ENCODE assay signal across 15 cellular contexts in genomic region chr2:170314744-170315447, GRCh38.
"Had no signal": no experiment of that assay in that cellular context is flagged by ENCODE, and none has a peak within 500 bp of the region (broad histone marks: within the 10 kb centered on the region; RNA-seq: fewer than 3 reads in every experiment).

No MANE protein-coding gene starts in this region.

- H3K36me3 ChIP-seq: ascending aorta, ovary, spleen had no signal

- H3K4me1 ChIP-seq: ascending aorta, spleen had no signal

- H3K9me3 ChIP-seq: ascending aorta, ovary had no signal

- H3K4me3 ChIP-seq: ascending aorta, ovary, spleen had no signal

- DNase-seq: activated B cell treated with CpG ODN at 0.5 μM for 24 hours; activated CD4-positive, alpha-beta T cell treated with anti-CD3 and anti-CD28 coated beads, Interleukin-2, amount 10 ng/mL, durations not matched to agents 24 days and 14 days; activated naive CD4-positive, alpha-beta T cell treated with Interleukin-2 at 50 U/mL for 16 hours; activated naive CD8-positive, alpha-beta T cell treated with anti-CD3 and anti-CD28 coated beads, Interleukin-2, amount 50 U/mL, for 24 hours; central memory CD4-positive, alpha-beta T cell; effector memory CD4-positive, alpha-beta T cell; glutamatergic neuron; immature natural killer cell; mesenchymal stem cell; ovary; retina; spleen; stimulated activated CD4-positive, alpha-beta T cell treated with anti-CD3 and anti-CD28 coated beads, Interleukin-1b, Interleukin-23, amount 100 ng/mL, for 48 hours; stimulated activated naive B cell treated with anti-CD40 and anti-IgM and Interleukin-4, amounts not matched to agents 10 μg/mL and 1 μg/mL and 100 μg/mL, for 72 hours had no signal

- ATAC-seq: activated naive CD8-positive, alpha-beta T cell treated with anti-CD3 and anti-CD28 coated beads, Interleukin-2, amount 50 U/mL, for 24 hours; stimulated activated naive B cell treated with anti-CD40 and anti-IgM and Interleukin-4, amounts not matched to agents 10 μg/mL and 1 μg/mL and 100 μg/mL, for 72 hours had no signal

- H3K27me3 ChIP-seq: ascending aorta, ovary, spleen had no signal

- H3K27ac ChIP-seq: ascending aorta, ovary, spleen had no signal
